ENCODE assay signal across 1 cellular context in genomic region chr7:41742619-41743018, GRCh38.
TF ChIP-seq lines count a peak whose summit lies in the region.

No MANE protein-coding gene starts in this region.

TF ChIP-seq in IMR-90, 13 proteins besides CTCF, POLR2A, EP300 and RAD21 (continued from another document):
- TF ChIP-seq, protein P1, sequence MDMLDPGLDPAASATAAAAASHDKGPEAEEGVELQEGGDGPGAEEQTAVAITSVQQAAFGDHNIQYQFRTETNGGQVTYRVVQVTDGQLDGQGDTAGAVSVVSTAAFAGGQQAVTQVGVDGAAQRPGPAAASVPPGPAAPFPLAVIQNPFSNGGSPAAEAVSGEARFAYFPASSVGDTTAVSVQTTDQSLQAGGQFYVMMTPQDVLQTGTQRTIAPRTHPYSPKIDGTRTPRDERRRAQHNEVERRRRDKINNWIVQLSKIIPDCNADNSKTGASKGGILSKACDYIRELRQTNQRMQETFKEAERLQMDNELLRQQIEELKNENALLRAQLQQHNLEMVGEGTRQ (IDR thresholded peaks at IDR 0.05; ENCODE audit: low read depth, low read length): no peak
- TF ChIP-seq RCOR1 (IDR thresholded peaks at IDR 0.05; ENCODE audit: insufficient replicate concordance, low read length) (no peak), ELK1 (IDR thresholded peaks at IDR 0.05; ENCODE audit: borderline replicate concordance, low read depth, low read length) (no peak), BHLHE40 (IDR thresholded peaks at IDR 0.05; ENCODE audit: low read depth, low read length) (no peak), CEBPB (IDR thresholded peaks at IDR 0.05; ENCODE audit: low read depth, low read length) (no peak), MAZ (IDR thresholded peaks at IDR 0.05; ENCODE audit: borderline replicate concordance, low read depth, low read length) (no peak), RFX5 (IDR thresholded peaks at IDR 0.05; ENCODE audit: low read depth, low read length) (no peak), NFE2L2 (IDR thresholded peaks at IDR 0.05; ENCODE audit: low read depth, low read length) (no peak), FOS (IDR thresholded peaks at IDR 0.05; ENCODE audit: low read depth, low read length) (no peak)
TF ChIP-seq in IMR-90: peak in this region for 0.
